In genomic region chr6:104537185-104537584, GRCh38 we compare ENCODE assay signal across 1 cellular context.
TF ChIP-seq lines count a peak whose summit lies in the region.

No MANE protein-coding gene starts in this region.

TF ChIP-seq in IMR-90, 13 proteins besides CTCF, POLR2A, EP300 and RAD21 (continued from another document):
- TF ChIP-seq MXI1 (IDR thresholded peaks at IDR 0.05; ENCODE audit: borderline replicate concordance, low read depth, low read length) (no peak), BHLHE40 (IDR thresholded peaks at IDR 0.05; ENCODE audit: low read depth, low read length) (no peak), RCOR1 (IDR thresholded peaks at IDR 0.05; ENCODE audit: insufficient replicate concordance, low read length) (no peak), MAZ (IDR thresholded peaks at IDR 0.05; ENCODE audit: borderline replicate concordance, low read depth, low read length) (no peak), CEBPB (IDR thresholded peaks at IDR 0.05; ENCODE audit: low read depth, low read length) (no peak), SMC3 (IDR thresholded peaks at IDR 0.05; ENCODE audit: low read depth, low read length) (no peak), MAFK (IDR thresholded peaks at IDR 0.05; ENCODE audit: low read depth, low read length) (no peak), ELK1 (IDR thresholded peaks at IDR 0.05; ENCODE audit: borderline replicate concordance, low read depth, low read length) (no peak)
